In the genomic region with DNA sequence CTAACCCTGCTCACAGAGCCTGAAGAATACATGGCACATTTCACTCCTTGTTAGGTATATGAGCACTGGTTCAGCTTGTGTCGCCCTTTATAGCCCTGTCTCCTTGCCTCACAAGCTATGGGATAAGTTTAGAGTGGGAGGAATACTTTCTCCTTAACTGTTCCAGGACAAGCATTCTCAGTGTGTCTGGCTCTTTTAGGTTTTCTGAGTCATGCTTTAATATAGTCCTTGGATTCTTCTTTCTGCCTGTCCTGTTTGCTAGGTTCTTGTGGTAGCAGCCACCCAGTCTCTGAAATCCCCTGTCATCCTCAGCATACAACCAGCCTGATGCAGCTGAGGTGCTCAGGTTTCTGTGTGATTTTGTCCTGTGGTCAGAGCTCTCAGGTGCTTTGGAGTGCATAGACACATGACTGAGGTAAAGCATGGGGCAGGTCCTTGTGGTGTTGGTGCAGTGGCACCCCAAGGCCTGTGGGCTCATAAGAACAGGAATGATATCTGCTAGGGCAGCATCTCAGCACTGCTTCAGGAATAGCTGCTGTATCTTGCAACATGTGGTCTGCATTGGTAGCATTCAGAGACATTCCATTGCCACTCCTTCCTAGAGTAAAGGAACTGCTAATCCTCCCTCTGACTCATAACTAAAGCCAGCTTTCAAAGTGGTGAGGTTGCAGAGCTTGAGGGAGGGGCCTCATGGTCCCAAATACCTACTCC, we compare ENCODE assay signal across 13 cellular contexts. TPM values are rescaled to one million over a fixed set of nuclear protein-coding genes. Genes with fewer than 3 reads are reported as not detected.
A peak's percentile ranks its signal among the peaks of the same experiment; 100 is the strongest.
DNase-seq lines count a peak whose midpoint lies in the region; ATAC-seq and TF ChIP-seq lines count a peak whose summit lies in the region.
"Had no signal": no experiment of that assay in that cellular context is flagged by ENCODE, and none has a peak within 500 bp of the region (broad histone marks: within the 10 kb centered on the region; RNA-seq: fewer than 3 reads in every experiment).

No MANE protein-coding gene starts in this region.

- in situ Hi-C loops in astrocyte of the spinal cord (cut with HindIII; ENCODE audit: low sequenced_read_pairs) = no loop called here

- H3K4me3 Mint-ChIP-seq in activated naive CD8-positive, alpha-beta T cell treated with anti-CD3 and anti-CD28 coated beads for 36 hours = no peak overlapping the region

- no peak overlapping the region for H3K27ac Mint-ChIP-seq in activated naive CD8-positive, alpha-beta T cell treated with anti-CD3 and anti-CD28 coated beads for 36 hours

- TF ChIP-seq CTCF in astrocyte of the spinal cord (IDR thresholded peaks at IDR 0.05; ENCODE audit: low read depth, low read length) (no peak), left lung (IDR thresholded peaks at IDR 0.05) (no peak), WERI-Rb-1 (IDR thresholded peaks at IDR 0.05; ENCODE audit: low read depth, low read length) (no peak)

- intact Hi-C loops in left lung (cut with DNase I) = no loop called here

- ATAC-seq in left lung = peak; percentile 95
- ATAC-seq: left lobe of liver had no signal

- H3K4me1 Mint-ChIP-seq in activated naive CD8-positive, alpha-beta T cell treated with anti-CD3 and anti-CD28 coated beads for 36 hours = no peaks in the 10 kb centered on the region

- H3K27me3 Mint-ChIP-seq in activated naive CD8-positive, alpha-beta T cell treated with anti-CD3 and anti-CD28 coated beads for 36 hours = peaks cover 29% of the 10 kb centered on the region

- peaks cover 3% of the 10 kb centered on the region for H3K9me3 Mint-ChIP-seq in activated naive CD8-positive, alpha-beta T cell treated with anti-CD3 and anti-CD28 coated beads for 36 hours

- H3K36me3 ChIP-seq in left lung (no peaks in the 10 kb centered on the region), WERI-Rb-1 (no peaks in the 10 kb centered on the region)

- peak; percentile 60 for DNase-seq in AG08396 (ENCODE audit: low spot score)
- DNase-seq in HS-5 (ENCODE audit: low read depth) = peak; percentile 87
- DNase-seq in astrocyte of the spinal cord (ENCODE audit: low read depth, low spot score) = peak; percentile 59
- no peak for DNase-seq in left lung
- no peak for DNase-seq in NCI-H146 (lab: John Stamatoyannopoulos, UW)
- DNase-seq in WERI-Rb-1 = no peak
- no peak for DNase-seq in activated naive CD8-positive, alpha-beta T cell treated with anti-CD3 and anti-CD28 coated beads for 36 hours
- DNase-seq in NCI-H2107 treated with DMSO at 0.1 percent for 48 hours (lab: John Stamatoyannopoulos, UW; ENCODE audit: unreplicated experiment) = no peak
- DNase-seq: DND-41; NCI-H1092; stimulated activated CD4-positive, alpha-beta T cell treated with anti-CD3 and anti-CD28 coated beads, Interleukin-12 subunit alpha, Interleukin-12 subunit beta, amount 100 ng/mL, for 4 hours had no signal

- H3K36me3 Mint-ChIP-seq in activated naive CD8-positive, alpha-beta T cell treated with anti-CD3 and anti-CD28 coated beads for 36 hours = no peaks in the 10 kb centered on the region

- H3K27me3 ChIP-seq in left lung = peaks cover 0 to 4% of the 10 kb centered on the region in 2 donors
- no peaks in the 10 kb centered on the region for H3K27me3 ChIP-seq in WERI-Rb-1 (ENCODE audit: insufficient read depth, low read depth, severe bottlenecking)

- H3K27ac ChIP-seq in left lung = no peak overlapping the region
- no peak overlapping the region for H3K27ac ChIP-seq in WERI-Rb-1

- H3K4me1 ChIP-seq in left lung = no peaks in the 10 kb centered on the region

- no peak overlapping the region for H3K4me3 ChIP-seq in astrocyte of the spinal cord (ENCODE audit: low read depth, low read length)
- no peak overlapping the region for H3K4me3 ChIP-seq in left lung
- H3K4me3 ChIP-seq in WERI-Rb-1 (ENCODE audit: low read depth, low read length) = no peak overlapping the region

- H3K9me3 ChIP-seq in left lung (no peaks in the 10 kb centered on the region), WERI-Rb-1 (ENCODE audit: severe bottlenecking) (no peaks in the 10 kb centered on the region)

RNA-seq across cellular contexts. Expression of a gene that starts 14.2 kb away (rescaled TPM):
- total RNA-seq in left lung = 1 to 10 TPM in 1 of 2 donors, under 1 TPM in 1; 0.32 to 4.8 TPM
- total RNA-seq in activated naive CD8-positive, alpha-beta T cell treated with anti-CD3 and anti-CD28 coated beads for 36 hours = not detected
- total RNA-seq: activated CD8-positive, alpha-beta memory T cell treated with anti-CD3 and anti-CD28 coated beads for 36 hours had no signal

RNA-seq across cellular contexts. Expression of a gene that starts 58.2 kb away (rescaled TPM):
- total RNA-seq in left lung = not detected
- not detected for total RNA-seq in activated naive CD8-positive, alpha-beta T cell treated with anti-CD3 and anti-CD28 coated beads for 36 hours
- total RNA-seq: activated CD8-positive, alpha-beta memory T cell treated with anti-CD3 and anti-CD28 coated beads for 36 hours; left lobe of liver had no signal

Comparison
In these comparisons a context has a peak if more than half of its experiments do, and no peak if none do; other contexts are left out.
1. DNase-seq: peak in AG08396 (single experiment), HS-5 (single experiment) and astrocyte of the spinal cord (single experiment); none in left lung (0 of 2), NCI-H146 (single experiment), WERI-Rb-1 (single experiment), activated naive CD8-positive, alpha-beta T cell treated with anti-CD3 and anti-CD28 coated beads for 36 hours (single experiment) and NCI-H2107 treated with DMSO at 0.1 percent for 48 hours (single experiment).